In the genomic region with DNA sequence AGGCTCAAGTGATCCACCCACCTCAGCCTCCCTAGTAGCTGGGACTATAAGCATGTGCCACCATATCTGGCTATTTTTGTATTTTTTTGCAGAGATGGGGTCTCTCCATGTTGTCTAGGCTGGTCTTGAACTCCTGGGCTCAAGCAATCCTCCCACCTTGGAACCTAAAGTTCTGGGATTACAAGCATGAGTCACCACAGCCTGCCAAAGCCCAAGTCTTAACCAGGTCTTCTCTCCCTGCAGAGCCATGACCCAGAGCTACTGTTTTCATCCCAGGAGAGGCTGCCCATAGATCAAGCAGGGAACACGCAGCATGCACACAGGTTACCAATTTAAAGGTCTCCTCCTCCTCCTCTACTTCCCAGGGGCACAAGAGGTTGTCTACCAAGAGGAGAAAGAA, we compare ENCODE assay signal across 19 cellular contexts. TPM values are rescaled to one million over a fixed set of nuclear protein-coding genes. Genes with fewer than 3 reads are reported as not detected.
DNase-seq lines count a peak whose midpoint lies in the region; ATAC-seq and TF ChIP-seq lines count a peak whose summit lies in the region.
"Had no signal": no experiment of that assay in that cellular context is flagged by ENCODE, and none has a peak within 500 bp of the region (broad histone marks: within the 10 kb centered on the region; RNA-seq: fewer than 3 reads in every experiment).

No MANE protein-coding gene starts in this region.

- H2BK12ac ChIP-seq in neuronal stem cell (ENCODE audit: low read length) = no peak overlapping the region

- in situ Hi-C loops in mammary epithelial cell (cut with MboI; ENCODE audit: low sequenced_read_pairs in 2 of 2) = no loop called here

- no peak overlapping the region for H3K4ac ChIP-seq in neuronal stem cell (ENCODE audit: low read length)

- BruUV-seq in mammary epithelial cell (replicated peaks; lab: Mats Ljungman, UMichigan) = no TSS peak

- dilution Hi-C loops in mammary epithelial cell (cut with HindIII; ENCODE audit: low sequenced_read_pairs) = no loop called here

- no peak overlapping the region for H3K9ac ChIP-seq in mammary epithelial cell (ENCODE audit: insufficient read depth, low read length)
- no peak overlapping the region for H3K9ac ChIP-seq in neuronal stem cell (ENCODE audit: low read depth, low read length, poor library complexity)

- H3K79me1 ChIP-seq in neuronal stem cell (ENCODE audit: low read depth, low read length) = no peaks in the 10 kb centered on the region

- intact Hi-C loops in left ventricle myocardium inferior (cut with micrococcal nuclease) (no loop called here), Right ventricle myocardium superior (cut with DNase I) (no loop called here), mammary epithelial cell (cut with micrococcal nuclease) (no loop called here)

- H3K27me3 ChIP-seq in left ventricle myocardium inferior (ENCODE audit: low read depth) (no peaks in the 10 kb centered on the region), mammary epithelial cell (ENCODE audit: insufficient read depth, low read length) (no peaks in the 10 kb centered on the region), neuronal stem cell (ENCODE audit: control insufficient read depth in 3 of 3, insufficient read depth in 3 of 3, low read depth in 1 of 3, low read length in 3 of 3) (no peaks in the 10 kb centered on the region)

- H3K4me1 ChIP-seq in left ventricle myocardium inferior (peaks cover 94% of the 10 kb centered on the region), mammary epithelial cell (ENCODE audit: insufficient read depth, low read length) (peaks cover 75% of the 10 kb centered on the region), neuronal stem cell (ENCODE audit: control insufficient read depth in 2 of 2, insufficient read depth in 1 of 2, low read depth in 1 of 2, low read length in 2 of 2) (peaks cover 31 to 40% of the 10 kb centered on the region in 2 donors)

- no peaks in the 10 kb centered on the region for H4K20me1 ChIP-seq in mammary epithelial cell (ENCODE audit: insufficient read depth, low read length)

- no peak overlapping the region for H2AK5ac ChIP-seq in neuronal stem cell (ENCODE audit: low read depth, low read length)

- no peak overlapping the region for H2BK15ac ChIP-seq in neuronal stem cell (ENCODE audit: low read length)

- H3K36me3 ChIP-seq in left ventricle myocardium inferior (peaks cover 21% of the 10 kb centered on the region), mammary epithelial cell (ENCODE audit: insufficient read depth, low read length) (peaks cover 22% of the 10 kb centered on the region), neuronal stem cell (replicated peaks in 1 of 2; ENCODE audit: control insufficient read depth in 2 of 2, insufficient read depth in 2 of 2, low read length in 2 of 2) (peaks cover 13 to 78% of the 10 kb centered on the region in 2 donors)

- H2AFZ ChIP-seq in mammary epithelial cell (ENCODE audit: low read depth, low read length) (no peak overlapping the region), neuronal stem cell (ENCODE audit: low read length) (no peak overlapping the region)

- H3K4me2 ChIP-seq in mammary epithelial cell (ENCODE audit: insufficient read depth, low read depth, low read length) (no peak overlapping the region), neuronal stem cell (ENCODE audit: insufficient read depth, low read length, poor library complexity, severe bottlenecking) (no peak overlapping the region)

- TF ChIP-seq CTCF in left ventricle myocardium inferior (IDR thresholded peaks at IDR 0.05; ENCODE audit: borderline replicate concordance) (no peak), mammary epithelial cell (conservative IDR thresholded peaks at IDR 0.05 in 1 of 2, IDR thresholded peaks at IDR 0.05 in 1 of 2; ENCODE audit: extremely low read depth in 1 of 2, insufficient read depth in 1 of 2, low read depth in 1 of 2, low read length in 2 of 2) (no peak)

- peak overlapping the region; percentile 90 for H3K27ac ChIP-seq in left ventricle myocardium inferior (replicated peaks)
- peak overlapping the region; percentile 98 for H3K27ac ChIP-seq in mammary epithelial cell (ENCODE audit: insufficient read depth, low read depth, low read length)
- no peak overlapping the region for H3K27ac ChIP-seq in neuronal stem cell (replicated peaks; ENCODE audit: low read length)

- CTCF ChIA-PET in mammary epithelial cell (lab: Charles Lee; ENCODE audit: low non-redundant PET) = no interaction called here

- peaks cover 15% of the 10 kb centered on the region for H3K79me2 ChIP-seq in mammary epithelial cell (ENCODE audit: insufficient read depth, low read length)

- no peak overlapping the region for H4K8ac ChIP-seq in neuronal stem cell (ENCODE audit: low read depth, low read length)

- WGBS in mammary epithelial cell (ENCODE audit: low coverage, missing lambda C conversion rate) = 100% methylated on average over 1 of the region's 1 CpG
- WGBS in neuronal stem cell (ENCODE audit: extremely low coverage in 2 of 2, insufficient read length in 2 of 2, insufficient replicate concordance in 1 of 2), 2 donors = no CpG with 5 or more reads among the region's 1 CpG

- ATAC-seq in Right ventricle myocardium superior (ENCODE audit: poor library complexity) (no peak), GM19395 (IDR thresholded peaks at IDR 0.05; ENCODE audit: unreplicated experiment) (no peak)
- ATAC-seq: activated CD8-positive, alpha-beta T cell treated with anti-CD3 and anti-CD28 coated beads, Interleukin-2, amount 10 ng/mL, durations not matched to agents 7 days and 5 days; activated naive CD4-positive, alpha-beta T cell treated with anti-CD3 and anti-CD28 coated beads, Interleukin-2, amount 50 U/mL, for 72 hours; activated T-cell treated with anti-CD3 and anti-CD28 coated beads, Interleukin-2, amount 50 U/mL, for 72 hours; naive thymus-derived CD8-positive, alpha-beta T cell; WTC11 had no signal

- no peak overlapping the region for H3K23ac ChIP-seq in neuronal stem cell (ENCODE audit: low read depth, low read length, poor library complexity)

- DNase-seq in left ventricle myocardium inferior (no peak), Right ventricle myocardium superior (no peak), mammary epithelial cell (no peak), neuronal stem cell (ENCODE audit: low spot score) (no peak), NCI-H1694 (lab: John Stamatoyannopoulos, UW) (no peak)
- no peak for DNase-seq in activated CD4-positive, CD25-positive, alpha-beta regulatory T cell treated with anti-CD3 and anti-CD28 coated beads, Interleukin-2, amount 50 U/mL, for 72 hours
- no peak for DNase-seq in activated T-cell treated with anti-CD3 and anti-CD28 coated beads, Interleukin-2, amount 50 U/mL, for 1 hour
- DNase-seq: activated CD8-positive, alpha-beta T cell treated with anti-CD3 and anti-CD28 coated beads, Interleukin-2, amount 10 ng/mL, durations not matched to agents 7 days and 5 days; activated T-cell treated with anti-CD3 and anti-CD28 coated beads, Interleukin-2, amount 50 U/mL, for 72 hours; DMS53; erythroblast; naive thymus-derived CD8-positive, alpha-beta T cell; NCI-H1930; stimulated activated CD4-positive, alpha-beta T cell treated with anti-CD3 and anti-CD28 coated beads, Interleukin-12 subunit alpha, Interleukin-12 subunit beta, amount 100 ng/mL, for 4 hours had no signal

- H4K91ac ChIP-seq in neuronal stem cell (ENCODE audit: low read depth, low read length, poor library complexity) = no peak overlapping the region

- H2BK5ac ChIP-seq in neuronal stem cell (ENCODE audit: low read length) = no peak overlapping the region

- H3K18ac ChIP-seq in neuronal stem cell (ENCODE audit: low read length) = peak overlapping the region; percentile 5

- H3K9me3 ChIP-seq in left ventricle myocardium inferior (replicated peaks) (no peaks in the 10 kb centered on the region), mammary epithelial cell (replicated peaks; ENCODE audit: insufficient read depth, low read length) (no peaks in the 10 kb centered on the region), neuronal stem cell (replicated peaks in 1 of 2; ENCODE audit: control insufficient read depth in 2 of 2, insufficient read depth in 1 of 2, low read depth in 1 of 2, low read length in 2 of 2) (peaks cover 0 to 30% of the 10 kb centered on the region in 2 donors)

- no peak overlapping the region for H3K4me3 ChIP-seq in left ventricle myocardium inferior
- no peak overlapping the region for H3K4me3 ChIP-seq in mammary epithelial cell (replicated peaks in 1 of 3; ENCODE audit: insufficient read depth in 1 of 3, low read depth in 2 of 3, low read length in 3 of 3)
- H3K4me3 ChIP-seq in neuronal stem cell (ENCODE audit: low read length in 2 of 2) = no peak overlapping the region

- no peak overlapping the region for H3K14ac ChIP-seq in neuronal stem cell (ENCODE audit: low read length)

- H2BK120ac ChIP-seq in neuronal stem cell (ENCODE audit: low read depth, low read length) = no peak overlapping the region

RNA-seq across cellular contexts. Expression of gene PCDHGC5, which starts 29.7 kb away (rescaled TPM):
- 2.9 TPM for total RNA-seq in left ventricle myocardium inferior
- 3.0 TPM for total RNA-seq in Right ventricle myocardium superior
- 1 to 10 TPM; 1.8 to 3.3 TPM for total RNA-seq in mammary epithelial cell
- polyA plus RNA-seq in mammary epithelial cell = 0.59 TPM
- polyA minus RNA-seq in mammary epithelial cell = 1.7 TPM
- polyA plus RNA-seq in neuronal stem cell (2013, experiment 1 of 2) = 1.1 TPM
- 1.1 TPM for polyA plus RNA-seq in neuronal stem cell (2013, experiment 2 of 2)
- total RNA-seq: activated CD8-positive, alpha-beta T cell treated with anti-CD3 and anti-CD28 coated beads, Interleukin-2, amount 10 ng/mL, durations not matched to agents 7 days and 5 days; activated naive CD4-positive, alpha-beta T cell treated with anti-CD3 and anti-CD28 coated beads, Interleukin-2, amount 50 U/mL, for 72 hours; activated T-cell treated with anti-CD3 and anti-CD28 coated beads, Interleukin-2, amount 50 U/mL, for 72 hours; naive thymus-derived CD8-positive, alpha-beta T cell had no signal
- polyA plus RNA-seq: naive thymus-derived CD8-positive, alpha-beta T cell had no signal

RNA-seq across cellular contexts. Expression of gene PCDHGC4, which starts 33.8 kb away (rescaled TPM):
- total RNA-seq in left ventricle myocardium inferior (1.8 TPM), Right ventricle myocardium superior (3.0 TPM), mammary epithelial cell (1 to 10 TPM; 1.2 to 2.7 TPM)
- polyA plus RNA-seq in mammary epithelial cell = 0.14 TPM
- 0.21 TPM for polyA minus RNA-seq in mammary epithelial cell
- polyA plus RNA-seq in neuronal stem cell (2013, experiment 1 of 2) = 12.3 TPM
- 11.6 TPM for polyA plus RNA-seq in neuronal stem cell (2013, experiment 2 of 2)
- total RNA-seq: activated CD8-positive, alpha-beta T cell treated with anti-CD3 and anti-CD28 coated beads, Interleukin-2, amount 10 ng/mL, durations not matched to agents 7 days and 5 days; activated naive CD4-positive, alpha-beta T cell treated with anti-CD3 and anti-CD28 coated beads, Interleukin-2, amount 50 U/mL, for 72 hours; activated T-cell treated with anti-CD3 and anti-CD28 coated beads, Interleukin-2, amount 50 U/mL, for 72 hours; HT-29; naive thymus-derived CD8-positive, alpha-beta T cell had no signal
- polyA plus RNA-seq: liver; naive thymus-derived CD8-positive, alpha-beta T cell had no signal

RNA-seq across cellular contexts. Expression of gene PCDHGC3, which starts 42.9 kb away (rescaled TPM):
- total RNA-seq in left ventricle myocardium inferior = 15.6 TPM
- 17.1 TPM for total RNA-seq in Right ventricle myocardium superior
- total RNA-seq in mammary epithelial cell = 10 to 100 TPM; 74.7 to 76.3 TPM
- polyA plus RNA-seq in mammary epithelial cell = 48.6 TPM
- 134 TPM for polyA minus RNA-seq in mammary epithelial cell
- 113 TPM for polyA plus RNA-seq in neuronal stem cell (2013, experiment 1 of 2)
- 116 TPM for polyA plus RNA-seq in neuronal stem cell (2013, experiment 2 of 2)
- total RNA-seq: activated CD8-positive, alpha-beta T cell treated with anti-CD3 and anti-CD28 coated beads, Interleukin-2, amount 10 ng/mL, durations not matched to agents 7 days and 5 days; activated T-cell treated with anti-CD3 and anti-CD28 coated beads, Interleukin-2, amount 50 U/mL, for 72 hours; naive thymus-derived CD8-positive, alpha-beta T cell had no signal
